ENCODE assay signal across 1 cellular context in the genomic region with DNA sequence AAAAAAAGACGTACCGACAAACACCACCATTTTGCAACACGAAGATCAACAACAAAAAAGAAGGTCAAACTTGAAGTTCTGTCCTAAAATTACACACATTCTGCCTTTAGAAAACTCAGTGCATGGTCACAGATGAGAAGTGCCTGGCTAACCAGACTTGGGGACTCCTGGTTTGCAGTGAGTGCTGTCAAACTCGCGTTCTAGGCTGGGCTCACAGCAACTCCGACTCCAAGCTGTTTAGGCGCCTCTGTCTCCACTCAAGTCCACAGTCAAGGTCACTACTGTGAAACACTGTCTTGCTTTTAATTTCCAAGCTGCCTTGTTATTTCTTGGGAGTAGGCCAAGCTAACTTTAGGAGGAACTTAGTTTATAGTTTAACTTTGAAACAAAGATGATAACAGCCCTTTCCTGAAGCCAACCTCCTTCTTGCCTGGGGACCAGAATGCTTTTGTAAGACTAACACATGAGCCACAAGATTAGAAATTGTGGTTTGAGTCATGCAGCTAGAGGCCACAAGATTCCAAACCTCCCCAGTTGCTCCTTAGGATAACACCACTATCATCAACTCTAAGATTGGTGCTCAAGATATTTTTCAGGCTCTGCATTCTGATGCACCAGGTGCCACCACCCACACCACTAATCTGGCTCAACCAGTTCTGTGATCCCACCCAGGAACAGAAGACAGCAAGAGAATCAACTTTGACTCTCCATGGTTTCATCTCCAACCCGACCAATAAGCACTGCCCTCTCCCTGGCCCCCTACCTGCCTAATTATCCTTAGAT.
A peak's percentile ranks its signal among the peaks of the same experiment; 100 is the strongest.
TF ChIP-seq lines count a peak whose summit lies in the region.

No MANE protein-coding gene starts in this region.

TF ChIP-seq in HepG2, 621 proteins besides CTCF, POLR2A, EP300 and RAD21:
- TF ChIP-seq, protein P1, sequence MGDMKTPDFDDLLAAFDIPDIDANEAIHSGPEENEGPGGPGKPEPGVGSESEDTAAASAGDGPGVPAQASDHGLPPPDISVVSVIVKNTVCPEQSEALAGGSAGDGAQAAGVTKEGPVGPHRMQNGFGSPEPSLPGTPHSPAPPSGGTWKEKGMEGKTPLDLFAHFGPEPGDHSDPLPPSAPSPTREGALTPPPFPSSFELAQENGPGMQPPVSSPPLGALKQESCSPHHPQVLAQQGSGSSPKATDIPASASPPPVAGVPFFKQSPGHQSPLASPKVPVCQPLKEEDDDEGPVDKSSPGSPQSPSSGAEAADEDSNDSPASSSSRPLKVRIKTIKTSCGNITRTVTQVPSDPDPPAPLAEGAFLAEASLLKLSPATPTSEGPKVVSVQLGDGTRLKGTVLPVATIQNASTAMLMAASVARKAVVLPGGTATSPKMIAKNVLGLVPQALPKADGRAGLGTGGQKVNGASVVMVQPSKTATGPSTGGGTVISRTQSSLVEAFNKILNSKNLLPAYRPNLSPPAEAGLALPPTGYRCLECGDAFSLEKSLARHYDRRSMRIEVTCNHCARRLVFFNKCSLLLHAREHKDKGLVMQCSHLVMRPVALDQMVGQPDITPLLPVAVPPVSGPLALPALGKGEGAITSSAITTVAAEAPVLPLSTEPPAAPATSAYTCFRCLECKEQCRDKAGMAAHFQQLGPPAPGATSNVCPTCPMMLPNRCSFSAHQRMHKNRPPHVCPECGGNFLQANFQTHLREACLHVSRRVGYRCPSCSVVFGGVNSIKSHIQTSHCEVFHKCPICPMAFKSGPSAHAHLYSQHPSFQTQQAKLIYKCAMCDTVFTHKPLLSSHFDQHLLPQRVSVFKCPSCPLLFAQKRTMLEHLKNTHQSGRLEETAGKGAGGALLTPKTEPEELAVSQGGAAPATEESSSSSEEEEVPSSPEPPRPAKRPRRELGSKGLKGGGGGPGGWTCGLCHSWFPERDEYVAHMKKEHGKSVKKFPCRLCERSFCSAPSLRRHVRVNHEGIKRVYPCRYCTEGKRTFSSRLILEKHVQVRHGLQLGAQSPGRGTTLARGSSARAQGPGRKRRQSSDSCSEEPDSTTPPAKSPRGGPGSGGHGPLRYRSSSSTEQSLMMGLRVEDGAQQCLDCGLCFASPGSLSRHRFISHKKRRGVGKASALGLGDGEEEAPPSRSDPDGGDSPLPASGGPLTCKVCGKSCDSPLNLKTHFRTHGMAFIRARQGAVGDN (CRISPR knock-in tag; IDR thresholded peaks at IDR 0.05) = no peak
- TF ChIP-seq NCOA1 (CRISPR knock-in tag; IDR thresholded peaks at IDR 0.05) (0 out of 2 replicates have a peak, but pooled peaks have one; percentile 2), ZNF766 (CRISPR knock-in tag; IDR thresholded peaks at IDR 0.05; ENCODE audit: borderline replicate concordance) (0 out of 2 replicates have a peak, but pooled peaks have one; percentile 3), FLYWCH1 (CRISPR knock-in tag; IDR thresholded peaks at IDR 0.05) (no peak), FOXK1 (CRISPR knock-in tag; IDR thresholded peaks at IDR 0.05; ENCODE audit: borderline replicate concordance, low read depth) (no peak)
- TF ChIP-seq, protein P2, sequence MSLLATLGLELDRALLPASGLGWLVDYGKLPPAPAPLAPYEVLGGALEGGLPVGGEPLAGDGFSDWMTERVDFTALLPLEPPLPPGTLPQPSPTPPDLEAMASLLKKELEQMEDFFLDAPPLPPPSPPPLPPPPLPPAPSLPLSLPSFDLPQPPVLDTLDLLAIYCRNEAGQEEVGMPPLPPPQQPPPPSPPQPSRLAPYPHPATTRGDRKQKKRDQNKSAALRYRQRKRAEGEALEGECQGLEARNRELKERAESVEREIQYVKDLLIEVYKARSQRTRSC (CRISPR knock-in tag; IDR thresholded peaks at IDR 0.05; ENCODE audit: low read depth) = no peak
TF ChIP-seq in HepG2: peak in this region for 2.
